Comparison of ENCODE assay signal across 20 cellular contexts in genomic region chr9:81885586-81885985, GRCh38. TPM values are rescaled to one million over a fixed set of nuclear protein-coding genes. Genes with fewer than 3 reads are reported as not detected.
DNase-seq lines count a peak whose midpoint lies in the region; ATAC-seq and TF ChIP-seq lines count a peak whose summit lies in the region.
"Had no signal": no experiment of that assay in that cellular context is flagged by ENCODE, and none has a peak within 500 bp of the region (broad histone marks: within the 10 kb centered on the region; RNA-seq: fewer than 3 reads in every experiment).

No MANE protein-coding gene starts in this region.

- H3K9me3 ChIP-seq in OCI-LY3 (ENCODE audit: insufficient read depth, low read length), result no peaks in the 10 kb centered on the region

- no peak overlapping the region for H3K4me3 Mint-ChIP-seq in nephron progenitor cell
- H3K4me3 Mint-ChIP-seq in stimulated activated memory B cell treated with anti-CD40 and anti-IgM and Interleukin-4, amounts not matched to agents 10 μg/mL and 1 μg/mL and 100 μg/mL, for 72 hours, result no peak overlapping the region
- H3K4me3 Mint-ChIP-seq: B cell; CD4-positive, CD25-positive, alpha-beta regulatory T cell; CD8-positive, alpha-beta memory T cell had no signal

- H3K27me3 Mint-ChIP-seq in nephron progenitor cell (ENCODE audit: low read depth, poor library complexity), result no peaks in the 10 kb centered on the region
- peaks cover 11% of the 10 kb centered on the region for H3K27me3 Mint-ChIP-seq in stimulated activated memory B cell treated with anti-CD40 and anti-IgM and Interleukin-4, amounts not matched to agents 10 μg/mL and 1 μg/mL and 100 μg/mL, for 72 hours
- H3K27me3 Mint-ChIP-seq: B cell; CD4-positive, CD25-positive, alpha-beta regulatory T cell had no signal

- no peaks in the 10 kb centered on the region for H3K79me2 ChIP-seq in OCI-LY3 (ENCODE audit: low read length)

- no peak for ATAC-seq in stimulated activated memory B cell treated with anti-CD40 and anti-IgM and Interleukin-4, amounts not matched to agents 10 μg/mL and 1 μg/mL and 100 μg/mL, for 72 hours
- ATAC-seq: GM12878 had no signal

- H3K36me3 ChIP-seq in OCI-LY3 (replicated peaks; ENCODE audit: low read depth, low read length), result no peaks in the 10 kb centered on the region

- H3K27ac Mint-ChIP-seq in nephron progenitor cell, result peak overlapping the region; percentile 13
- no peak overlapping the region for H3K27ac Mint-ChIP-seq in stimulated activated memory B cell treated with anti-CD40 and anti-IgM and Interleukin-4, amounts not matched to agents 10 μg/mL and 1 μg/mL and 100 μg/mL, for 72 hours
- H3K27ac Mint-ChIP-seq: B cell; CD4-positive, CD25-positive, alpha-beta regulatory T cell; CD8-positive, alpha-beta memory T cell had no signal

- peaks cover 38% of the 10 kb centered on the region for H3K4me1 ChIP-seq in OCI-LY3 (ENCODE audit: low read length)

- H3K9ac ChIP-seq in OCI-LY3 (ENCODE audit: low read length), result no peak overlapping the region

- H3K27me3 ChIP-seq in OCI-LY3 (ENCODE audit: low read depth, low read length), result no peaks in the 10 kb centered on the region

- H2AFZ ChIP-seq in OCI-LY3 (ENCODE audit: low read depth, low read length), result no peak overlapping the region

- H3K4me3 ChIP-seq in OCI-LY3 (ENCODE audit: low read length), result no peak overlapping the region
- H3K4me3 ChIP-seq: GM12878 had no signal

- no peaks in the 10 kb centered on the region for H4K20me1 ChIP-seq in OCI-LY3 (ENCODE audit: insufficient read depth, low read length)

- H3K36me3 Mint-ChIP-seq in nephron progenitor cell (ENCODE audit: low read depth), result no peaks in the 10 kb centered on the region
- H3K36me3 Mint-ChIP-seq in stimulated activated memory B cell treated with anti-CD40 and anti-IgM and Interleukin-4, amounts not matched to agents 10 μg/mL and 1 μg/mL and 100 μg/mL, for 72 hours, result no peaks in the 10 kb centered on the region
- H3K36me3 Mint-ChIP-seq: CD4-positive, CD25-positive, alpha-beta regulatory T cell; CD8-positive, alpha-beta memory T cell had no signal

- H3K27ac ChIP-seq in OCI-LY3 (ENCODE audit: low read length), result no peak overlapping the region; the same call in 1 of the 2 replicates

- H3K9me3 Mint-ChIP-seq in nephron progenitor cell, result no peaks in the 10 kb centered on the region
- H3K9me3 Mint-ChIP-seq in stimulated activated memory B cell treated with anti-CD40 and anti-IgM and Interleukin-4, amounts not matched to agents 10 μg/mL and 1 μg/mL and 100 μg/mL, for 72 hours, result no peaks in the 10 kb centered on the region

- H3K4me1 Mint-ChIP-seq in nephron progenitor cell, result peaks cover 11% of the 10 kb centered on the region
- no peaks in the 10 kb centered on the region for H3K4me1 Mint-ChIP-seq in stimulated activated memory B cell treated with anti-CD40 and anti-IgM and Interleukin-4, amounts not matched to agents 10 μg/mL and 1 μg/mL and 100 μg/mL, for 72 hours
- H3K4me1 Mint-ChIP-seq: B cell; CD4-positive, CD25-positive, alpha-beta regulatory T cell; CD8-positive, alpha-beta memory T cell had no signal

- TF ChIP-seq CTCF in OCI-LY3 (IDR thresholded peaks at IDR 0.05; ENCODE audit: low read depth, low read length) (no peak), nephron progenitor cell (IDR thresholded peaks at IDR 0.05) (no peak)

- peak; percentile 29 for DNase-seq in globus pallidus (ENCODE audit: low spot score)
- no peak for DNase-seq in nephron progenitor cell
- no peak for DNase-seq in NCI-H2029 treated with DMSO at 0.1 percent for 48 hours (lab: John Stamatoyannopoulos, UW)
- no peak for DNase-seq in H4 (ENCODE audit: low spot score)
- DNase-seq: C1 segment of cervical spinal cord; CD4-positive, CD25-positive, alpha-beta regulatory T cell; CD8-positive, alpha-beta memory T cell; COR-L47; DMS 273 treated with DMSO at 0.1 percent for 48 hours; DMS53; DND-41; EL; HCEC 1CT had no signal

- peak overlapping the region; percentile 81; the same call in 1 of the 2 replicates for H3K4me2 ChIP-seq in OCI-LY3 (ENCODE audit: low read length)

RNA-seq across cellular contexts. Expression of gene SPATA31D4, which starts 42.6 kb away (rescaled TPM):
- total RNA-seq in H4 (2014; rRNA removed; shearing (Covaris generic)), result not detected in 2 replicates
- total RNA-seq: A172; B cell; CD4-positive, CD25-positive, alpha-beta regulatory T cell; CD8-positive, alpha-beta memory T cell; G401; GM12878; HT-29 had no signal

RNA-seq across cellular contexts. Expression of gene SPATA31D3, which starts 57.7 kb away (rescaled TPM):
- not detected in 2 replicates for total RNA-seq in H4 (2014; rRNA removed; shearing (Covaris generic))
- total RNA-seq: A172; B cell; CD4-positive, CD25-positive, alpha-beta regulatory T cell; CD8-positive, alpha-beta memory T cell; G401; GM12878; HT-29 had no signal
